Comparison of ENCODE assay signal across 9 cellular contexts in genomic region chr17:15782809-15783208, GRCh38. TPM values are rescaled to one million over a fixed set of nuclear protein-coding genes. Genes with fewer than 3 reads are reported as not detected.
DNase-seq lines count a peak whose midpoint lies in the region; ATAC-seq, FAIRE-seq and TF ChIP-seq lines count a peak whose summit lies in the region.
"Had no signal": no experiment of that assay in that cellular context is flagged by ENCODE, and none has a peak within 500 bp of the region (broad histone marks: within the 10 kb centered on the region; RNA-seq: fewer than 3 reads in every experiment).

No MANE protein-coding gene starts in this region.

- no peak overlapping the region for H3K27ac ChIP-seq in astrocyte (ENCODE audit: low read depth, low read length)
- H3K27ac ChIP-seq in right cardiac atrium (ENCODE audit: low read length) = peak overlapping the region; percentile 95
- H3K27ac ChIP-seq in skeletal muscle tissue (ENCODE audit: low read depth, low read length) = no peak overlapping the region

- ATAC-seq in right cardiac atrium = peak; percentile 69 to 79
- no peak for ATAC-seq in HG03045 (IDR thresholded peaks at IDR 0.05; ENCODE audit: unreplicated experiment)
- ATAC-seq in GM18511 (IDR thresholded peaks at IDR 0.05; ENCODE audit: unreplicated experiment) = no peak

- peak overlapping the region; percentile 83 for H3K4me2 ChIP-seq in astrocyte (ENCODE audit: low read length)

- H2AFZ ChIP-seq in astrocyte (ENCODE audit: low read depth, low read length) = peak overlapping the region; percentile 64

- intact Hi-C loops in right cardiac atrium (cut with DNase I) = no loop called here

- 4% methylated on average over 32 of the region's 32 CpGs for WGBS in right cardiac atrium

- FAIRE-seq in astrocyte (lab: Jason Lieb, UNC) = no peak

- peak overlapping the region; percentile 54 for H3K9ac ChIP-seq in astrocyte (ENCODE audit: low read length)
- peak overlapping the region in 2 of 3 donors; percentile 45 to 51 for H3K9ac ChIP-seq in skeletal muscle tissue (ENCODE audit: low read depth in 1 of 3, low read length in 3 of 3)

- no peak overlapping the region for H3K27ac Mint-ChIP-seq in astrocyte (ENCODE audit: unreplicated experiment)

- H3K27me3 ChIP-seq in astrocyte (ENCODE audit: insufficient read depth, low read length) (no peaks in the 10 kb centered on the region), right cardiac atrium (ENCODE audit: control insufficient read depth, insufficient read depth) (no peaks in the 10 kb centered on the region), skeletal muscle tissue (ENCODE audit: control insufficient read depth in 3 of 3, insufficient read depth in 3 of 3, low read length in 3 of 3) (peaks cover 0 to 5% (median 0%) of the 10 kb centered on the region in 3 donors)

- H4K20me1 ChIP-seq in astrocyte (ENCODE audit: insufficient read depth, low read length) = no peaks in the 10 kb centered on the region

- peaks cover 9% of the 10 kb centered on the region for H3K9me3 Mint-ChIP-seq in astrocyte (ENCODE audit: unreplicated experiment)

- no peaks in the 10 kb centered on the region for H3K36me3 ChIP-seq in astrocyte (ENCODE audit: insufficient read depth, low read length)
- H3K36me3 ChIP-seq in skeletal muscle tissue (ENCODE audit: control insufficient read depth in 3 of 3, insufficient read depth in 3 of 3, low read length in 3 of 3) = no peaks in the 10 kb centered on the region

- peaks cover 3% of the 10 kb centered on the region for H3K4me1 Mint-ChIP-seq in astrocyte (ENCODE audit: low read depth, unreplicated experiment)

- H3K27me3 Mint-ChIP-seq in astrocyte (ENCODE audit: low read depth, unreplicated experiment) = peaks cover 5% of the 10 kb centered on the region

- TF ChIP-seq CTCF in astrocyte (IDR thresholded peaks at IDR 0.05; ENCODE audit: insufficient read depth, low read depth, low read length) = no peak

- peak overlapping the region; percentile 42 for H3K4me3 ChIP-seq in astrocyte (ENCODE audit: insufficient read depth, low read depth, low read length)
- peak overlapping the region; percentile 81 for H3K4me3 ChIP-seq in right cardiac atrium (ENCODE audit: low read length)
- peak overlapping the region in 2 of 3 donors; percentile 22 to 54 for H3K4me3 ChIP-seq in skeletal muscle tissue (ENCODE audit: low read length in 3 of 3)

- DNase-seq in GM03348 (ENCODE audit: low spot score) (peak; percentile 47), astrocyte (ENCODE audit: low read depth) (peak; percentile 27), right cardiac atrium (peak; percentile 72 to 91 (median 90)), GDM1 (lab: John Stamatoyannopoulos, UW) (no peak), NCI-H1048 (lab: John Stamatoyannopoulos, UW) (no peak)
- DNase-seq: SHP77 treated with DMSO at 0.1 percent for 48 hours had no signal

- H3K4me3 Mint-ChIP-seq in astrocyte (ENCODE audit: unreplicated experiment) = no peak overlapping the region

- H3K4me1 ChIP-seq in astrocyte (ENCODE audit: insufficient read depth, low read length) (no peaks in the 10 kb centered on the region), right cardiac atrium (ENCODE audit: control insufficient read depth, insufficient read depth, low read length) (peaks cover 2% of the 10 kb centered on the region), skeletal muscle tissue (ENCODE audit: control insufficient read depth in 3 of 3, insufficient read depth in 3 of 3, low read length in 3 of 3) (no peaks in the 10 kb centered on the region)

- H3K9me3 ChIP-seq in astrocyte (ENCODE audit: insufficient read depth, low read depth, low read length) = no peaks in the 10 kb centered on the region
- no peaks in the 10 kb centered on the region for H3K9me3 ChIP-seq in right cardiac atrium (ENCODE audit: control insufficient read depth, low read length)
- no peaks in the 10 kb centered on the region for H3K9me3 ChIP-seq in skeletal muscle tissue (ENCODE audit: control insufficient read depth in 3 of 3, low read length in 3 of 3)

- no peaks in the 10 kb centered on the region for H3K79me2 ChIP-seq in astrocyte (ENCODE audit: insufficient read depth, low read length)

- H3K36me3 Mint-ChIP-seq in astrocyte (ENCODE audit: low read depth, unreplicated experiment) = no peaks in the 10 kb centered on the region

RNA-seq across cellular contexts. Expression of gene TBC1D26, which starts 50.7 kb away (rescaled TPM):
- 0.14 and 0.77 TPM in 2 replicates for total RNA-seq in astrocyte
- not detected for total RNA-seq in right cardiac atrium
- polyA plus RNA-seq in right cardiac atrium = not detected
- 1.6 TPM for total RNA-seq in skeletal muscle tissue

Comparison
In these comparisons a context has a peak if more than half of its experiments do, and no peak if none do; other contexts are left out.
1. DNase-seq: peak in GM03348 (single experiment), astrocyte (single experiment) and right cardiac atrium (3 of 3); none in GDM1 (single experiment) and NCI-H1048 (single experiment).
2. ATAC-seq: peak in right cardiac atrium (2 of 2); none in HG03045 (single experiment) and GM18511 (single experiment).
3. Peak in every context shown above with its lines, with median percentiles within 50 percentile points of each other: H3K4me3 ChIP-seq.